Comparison of ENCODE assay signal across 1 cellular context in the genomic region with DNA sequence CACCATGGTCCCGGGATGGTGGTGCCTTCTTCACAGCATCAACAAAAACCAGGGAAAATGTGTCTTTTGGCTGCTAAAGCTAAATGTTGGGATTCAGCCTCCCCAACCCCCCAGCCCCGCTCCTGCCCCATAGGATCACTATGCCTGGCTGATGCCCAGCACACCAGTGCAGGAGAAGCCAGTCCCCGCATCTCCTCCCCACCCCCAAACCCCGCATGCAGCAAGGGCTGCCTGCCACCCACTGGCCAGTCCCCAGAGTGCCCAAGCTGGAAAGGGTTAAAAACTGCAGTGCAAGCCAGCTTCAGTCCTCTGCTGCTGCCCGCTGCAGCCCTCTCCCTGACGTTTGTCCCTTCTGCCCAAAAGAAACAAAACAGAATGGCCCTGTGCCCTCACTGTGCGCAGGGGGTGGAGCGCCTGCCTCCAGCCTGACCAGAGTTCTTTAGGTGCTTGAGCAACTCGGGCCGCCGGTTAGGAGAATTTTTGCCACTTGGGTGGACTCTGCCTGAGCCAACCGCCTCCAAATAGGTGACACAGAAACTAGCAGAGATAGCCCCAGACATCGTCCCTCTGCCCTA.
TF ChIP-seq lines count a peak whose summit lies in the region.

No MANE protein-coding gene starts in this region.

TF ChIP-seq in neural cell, 6 proteins besides CTCF, POLR2A, EP300 and RAD21:
- TF ChIP-seq MXI1 (conservative IDR thresholded peaks at IDR 0.05; ENCODE audit: poor library complexity, severe bottlenecking): no peak
- TF ChIP-seq, protein P1, sequence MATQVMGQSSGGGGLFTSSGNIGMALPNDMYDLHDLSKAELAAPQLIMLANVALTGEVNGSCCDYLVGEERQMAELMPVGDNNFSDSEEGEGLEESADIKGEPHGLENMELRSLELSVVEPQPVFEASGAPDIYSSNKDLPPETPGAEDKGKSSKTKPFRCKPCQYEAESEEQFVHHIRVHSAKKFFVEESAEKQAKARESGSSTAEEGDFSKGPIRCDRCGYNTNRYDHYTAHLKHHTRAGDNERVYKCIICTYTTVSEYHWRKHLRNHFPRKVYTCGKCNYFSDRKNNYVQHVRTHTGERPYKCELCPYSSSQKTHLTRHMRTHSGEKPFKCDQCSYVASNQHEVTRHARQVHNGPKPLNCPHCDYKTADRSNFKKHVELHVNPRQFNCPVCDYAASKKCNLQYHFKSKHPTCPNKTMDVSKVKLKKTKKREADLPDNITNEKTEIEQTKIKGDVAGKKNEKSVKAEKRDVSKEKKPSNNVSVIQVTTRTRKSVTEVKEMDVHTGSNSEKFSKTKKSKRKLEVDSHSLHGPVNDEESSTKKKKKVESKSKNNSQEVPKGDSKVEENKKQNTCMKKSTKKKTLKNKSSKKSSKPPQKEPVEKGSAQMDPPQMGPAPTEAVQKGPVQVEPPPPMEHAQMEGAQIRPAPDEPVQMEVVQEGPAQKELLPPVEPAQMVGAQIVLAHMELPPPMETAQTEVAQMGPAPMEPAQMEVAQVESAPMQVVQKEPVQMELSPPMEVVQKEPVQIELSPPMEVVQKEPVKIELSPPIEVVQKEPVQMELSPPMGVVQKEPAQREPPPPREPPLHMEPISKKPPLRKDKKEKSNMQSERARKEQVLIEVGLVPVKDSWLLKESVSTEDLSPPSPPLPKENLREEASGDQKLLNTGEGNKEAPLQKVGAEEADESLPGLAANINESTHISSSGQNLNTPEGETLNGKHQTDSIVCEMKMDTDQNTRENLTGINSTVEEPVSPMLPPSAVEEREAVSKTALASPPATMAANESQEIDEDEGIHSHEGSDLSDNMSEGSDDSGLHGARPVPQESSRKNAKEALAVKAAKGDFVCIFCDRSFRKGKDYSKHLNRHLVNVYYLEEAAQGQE (IDR thresholded peaks at IDR 0.05; ENCODE audit: borderline replicate concordance): no peak
- TF ChIP-seq POLR2AphosphoS5 (IDR thresholded peaks at IDR 0.05): no peak
- no peak for TF ChIP-seq TAF1 (IDR thresholded peaks at IDR 0.05; ENCODE audit: low read depth)
